Comparison of ENCODE assay signal across 19 cellular contexts in genomic region chr6:36169023-36170007, GRCh38. TPM values are rescaled to one million over a fixed set of nuclear protein-coding genes. Genes with fewer than 3 reads are reported as not detected.
DNase-seq lines count a peak whose midpoint lies in the region; ATAC-seq, FAIRE-seq and TF ChIP-seq lines count a peak whose summit lies in the region.
"Had no signal": no experiment of that assay in that cellular context is flagged by ENCODE, and none has a peak within 500 bp of the region (broad histone marks: within the 10 kb centered on the region; RNA-seq: fewer than 3 reads in every experiment).

No MANE protein-coding gene starts in this region.

- H3K4me1 Mint-ChIP-seq in MCF 10A (ENCODE audit: insufficient read depth, unreplicated experiment): no peaks in the 10 kb centered on the region

- TF ChIP-seq EP300 in GM12878 (IDR thresholded peaks at IDR 0.05; ENCODE audit: borderline replicate concordance in 1 of 2, control insufficient read depth in 1 of 2, low read depth in 2 of 2, low read length in 2 of 2): no peak
- TF ChIP-seq EP300 in sigmoid colon (IDR thresholded peaks at IDR 0.05): no peak

- H3K4me3 ChIP-seq in mammary epithelial cell (replicated peaks in 1 of 3; ENCODE audit: insufficient read depth in 1 of 3, low read depth in 2 of 3, low read length in 3 of 3) (no peak overlapping the region), GM12878 (no peak overlapping the region), PC-9 (no peak overlapping the region), sigmoid colon (no peak overlapping the region), spleen (no peak overlapping the region)
- H3K4me3 ChIP-seq: colonic mucosa, K562, right lobe of liver had no signal

- H3K4me2 ChIP-seq in mammary epithelial cell (ENCODE audit: insufficient read depth, low read depth, low read length) (no peak overlapping the region), GM12878 (ENCODE audit: control insufficient read depth, insufficient read depth) (peak overlapping the region; percentile 82), PC-9 (no peak overlapping the region)

- no peaks in the 10 kb centered on the region for H3K36me3 Mint-ChIP-seq in MCF 10A (ENCODE audit: insufficient read depth, unreplicated experiment)

- 96% methylated on average over 2 of the region's 2 CpGs for WGBS in mammary epithelial cell (ENCODE audit: low coverage, missing lambda C conversion rate)
- 51% methylated on average over 2 of the region's 2 CpGs for WGBS in GM12878 (ENCODE audit: insufficient coverage, insufficient replicate concordance, low lambda C conversion rate, missing lambda C conversion rate)
- WGBS in sigmoid colon, 2 donors: 90 to 94% methylated on average over 2 of the region's 2 CpGs
- 84 to 95% (median 91%) methylated on average over 2 of the region's 2 CpGs for WGBS in spleen, 5 donors

- H3K27ac Mint-ChIP-seq in MCF 10A (ENCODE audit: low read depth, unreplicated experiment): no peak overlapping the region

- no peaks in the 10 kb centered on the region for H3K27me3 Mint-ChIP-seq in MCF 10A (ENCODE audit: insufficient read depth, unreplicated experiment)

- TF ChIP-seq POLR2A in GM12878 (IDR thresholded peaks at IDR 0.05; ENCODE audit: low read depth, low read length) (no peak), sigmoid colon (IDR thresholded peaks at IDR 0.05) (no peak), spleen (IDR thresholded peaks at IDR 0.05) (no peak)

- no peak for FAIRE-seq in GM12878 (lab: Jason Lieb, UNC)
- FAIRE-seq: K562, TTC549 had no signal

- H3K4me1 ChIP-seq in mammary epithelial cell (ENCODE audit: insufficient read depth, low read length) (no peaks in the 10 kb centered on the region), GM12878 (ENCODE audit: control insufficient read depth, insufficient read depth, low read length) (peaks cover 14% of the 10 kb centered on the region), PC-9 (replicated peaks; ENCODE audit: insufficient read depth) (no peaks in the 10 kb centered on the region), sigmoid colon (no peaks in the 10 kb centered on the region), foreskin keratinocyte (no peaks in the 10 kb centered on the region), spleen (peaks cover 0 to 10% (median 0%) of the 10 kb centered on the region in 6 donors)
- H3K4me1 ChIP-seq: colonic mucosa, right lobe of liver had no signal

- H3K79me2 ChIP-seq in mammary epithelial cell (ENCODE audit: insufficient read depth, low read length) (no peaks in the 10 kb centered on the region), GM12878 (ENCODE audit: control insufficient read depth, insufficient read depth, low read length) (no peaks in the 10 kb centered on the region), PC-9 (ENCODE audit: low read depth) (no peaks in the 10 kb centered on the region)

- BruUV-seq in mammary epithelial cell (replicated peaks; lab: Mats Ljungman, UMichigan): no TSS peak
- no TSS peak for BruUV-seq in MCF 10A (replicated peaks; lab: Mats Ljungman, UMichigan)
- BruUV-seq in GM12878 (replicated peaks; lab: Mats Ljungman, UMichigan): no TSS peak
- BruUV-seq in PC-9 (replicated peaks; lab: Mats Ljungman, UMichigan): no TSS peak

- dilution Hi-C loops in mammary epithelial cell (cut with HindIII; ENCODE audit: low sequenced_read_pairs): no loop called here

- DNase-seq in mammary epithelial cell: no peak
- no peak for DNase-seq in MCF 10A (ENCODE audit: unreplicated experiment)
- peak; percentile 17 for DNase-seq in GM12878 (ENCODE audit: low read depth, low spot score)
- no peak for DNase-seq in PC-9
- DNase-seq in sigmoid colon: no peak
- DNase-seq in foreskin keratinocyte: no peak
- no peak for DNase-seq in spleen
- DNase-seq: aorta; colonic mucosa; GOT3; mesenchymal stem cell; NCI-H510A; right lobe of liver; stimulated activated CD4-positive, alpha-beta T cell treated with anti-CD3 and anti-CD28 coated beads, Interleukin-4, amount 100 ng/mL, for 1 hour; trophoblast cell had no signal

- H3K9me3 ChIP-seq in mammary epithelial cell (replicated peaks; ENCODE audit: insufficient read depth, low read length) (no peaks in the 10 kb centered on the region), KOPT-K1 (ENCODE audit: insufficient read depth, low read length, poor library complexity, severe bottlenecking) (no peaks in the 10 kb centered on the region), GM12878 (replicated peaks; ENCODE audit: control insufficient read depth, insufficient read depth, low read length) (no peaks in the 10 kb centered on the region; the same call in 2 of the 3 replicates), PC-9 (ENCODE audit: insufficient read depth, low read depth) (no peaks in the 10 kb centered on the region), sigmoid colon (no peaks in the 10 kb centered on the region), spleen (no peaks in the 10 kb centered on the region)
- H3K9me3 ChIP-seq: colonic mucosa, neutrophil, right lobe of liver had no signal

- H3K9ac ChIP-seq in mammary epithelial cell (ENCODE audit: insufficient read depth, low read length) (no peak overlapping the region), GM12878 (ENCODE audit: control insufficient read depth, insufficient read depth, low read length) (no peak overlapping the region)

- TF ChIP-seq CTCF in mammary epithelial cell (conservative IDR thresholded peaks at IDR 0.05 in 1 of 2, IDR thresholded peaks at IDR 0.05 in 1 of 2; ENCODE audit: extremely low read depth in 1 of 2, insufficient read depth in 1 of 2, low read depth in 1 of 2, low read length in 2 of 2) (no peak), MCF 10A (IDR thresholded peaks at IDR 0.05; ENCODE audit: unreplicated experiment) (no peak), GM12878 (IDR thresholded peaks at IDR 0.05 in 2 of 3, conservative IDR thresholded peaks at IDR 0.05 in 1 of 3; ENCODE audit: control insufficient read depth in 2 of 3, extremely low read depth in 1 of 3, insufficient read depth in 1 of 3, low read depth in 3 of 3, low read length in 3 of 3) (0 out of 6 replicates have a peak, but pooled peaks of 1 of the 3 experiments have one; percentile 4), PC-9 (conservative IDR thresholded peaks at IDR 0.05) (no peak), sigmoid colon (IDR thresholded peaks at IDR 0.05) (no peak), foreskin keratinocyte (conservative IDR thresholded peaks at IDR 0.05) (no peak), spleen (IDR thresholded peaks at IDR 0.05 in 8 of 11, conservative IDR thresholded peaks at IDR 0.05 in 3 of 11) (no peak)

- POLR2A ChIA-PET in MCF 10A (lab: Yijun Ruan, JAX) (interaction anchor here (1.6 kb wide), 1 partner anchor 14 kb away, joined by 3 read pairs; no protein-coding TSS in a partner anchor), GM12878 (lab: Charles Lee) (no interaction called here), PC-9 (lab: Charles Lee; ENCODE audit: unreplicated experiment) (no interaction called here)

- CTCF ChIA-PET in mammary epithelial cell (lab: Charles Lee; ENCODE audit: low non-redundant PET): no interaction called here
- CTCF ChIA-PET in MCF 10A (lab: Yijun Ruan, JAX): no interaction called here
- CTCF ChIA-PET in GM12878 (lab: Yijun Ruan, JAX): no interaction called here
- CTCF ChIA-PET in PC-9 (lab: Charles Lee): no interaction called here

- H3F3A ChIP-seq in PC-9 (ENCODE audit: insufficient read depth, low read depth): no peaks in the 10 kb centered on the region; the same call in 1 of the 2 replicates

- ATAC-seq in GM12878: peak; percentile 88
- no peak for ATAC-seq in foreskin keratinocyte
- ATAC-seq: K562, right lobe of liver had no signal

- H3K27me3 ChIP-seq in mammary epithelial cell (ENCODE audit: insufficient read depth, low read length) (no peaks in the 10 kb centered on the region), GM12878 (replicated peaks in 1 of 2; ENCODE audit: control insufficient read depth in 2 of 2, insufficient read depth in 2 of 2, low read length in 1 of 2) (no peaks in the 10 kb centered on the region), PC-9 (ENCODE audit: insufficient read depth, low read depth) (no peaks in the 10 kb centered on the region), sigmoid colon (no peaks in the 10 kb centered on the region), foreskin keratinocyte (peaks cover 3% of the 10 kb centered on the region), spleen (replicated peaks in 1 of 7) (no peaks in the 10 kb centered on the region)
- H3K27me3 ChIP-seq: colonic mucosa, neutrophil, right lobe of liver had no signal

- H3K36me3 ChIP-seq in mammary epithelial cell (ENCODE audit: insufficient read depth, low read length) (no peaks in the 10 kb centered on the region), KOPT-K1 (ENCODE audit: insufficient read depth, low read length) (no peaks in the 10 kb centered on the region), GM12878 (ENCODE audit: control insufficient read depth in 2 of 2, insufficient read depth in 2 of 2, low read length in 1 of 2) (no peaks in the 10 kb centered on the region), PC-9 (ENCODE audit: low read depth) (no peaks in the 10 kb centered on the region), sigmoid colon (no peaks in the 10 kb centered on the region), spleen (no peaks in the 10 kb centered on the region)
- H3K36me3 ChIP-seq: colonic mucosa, neutrophil, right lobe of liver had no signal

- H3K27ac ChIP-seq in mammary epithelial cell (ENCODE audit: insufficient read depth, low read depth, low read length) (no peak overlapping the region), KOPT-K1 (ENCODE audit: low read depth, low read length, poor library complexity, severe bottlenecking) (peak overlapping the region; percentile 33), GM12878 (ENCODE audit: control insufficient read depth, insufficient read depth) (peak overlapping the region; percentile 58), PC-9 (no peak overlapping the region), sigmoid colon (no peak overlapping the region), foreskin keratinocyte (no peak overlapping the region), spleen (peak overlapping the region in 3 of 8 donors; percentile 4 to 26 (median 14))
- H3K27ac ChIP-seq: colonic mucosa, neutrophil, right lobe of liver had no signal

- RAD21 ChIA-PET in GM12878 (lab: Charles Lee; ENCODE audit: unreplicated experiment): interaction anchor here (1.0 to 1.6 kb wide), 2 partner anchors 26 to 186 kb away, joined by 3 to 4 read pairs; no protein-coding TSS in a partner anchor

- no peaks in the 10 kb centered on the region for H3K9me2 ChIP-seq in PC-9 (ENCODE audit: insufficient read depth)

- no peak for TF ChIP-seq RAD21 in GM12878 (IDR thresholded peaks at IDR 0.05; ENCODE audit: insufficient read depth, low read depth, low read length)

- SMC1A ChIA-PET in GM12878 (lab: Charles Lee; ENCODE audit: uncharacterized antibody, unreplicated experiment): no interaction called here

- no peak overlapping the region for H3K4me3 Mint-ChIP-seq in MCF 10A (ENCODE audit: unreplicated experiment)

- no peaks in the 10 kb centered on the region for H4K20me1 ChIP-seq in mammary epithelial cell (ENCODE audit: insufficient read depth, low read length)
- no peaks in the 10 kb centered on the region for H4K20me1 ChIP-seq in GM12878 (ENCODE audit: control insufficient read depth, insufficient read depth)
- H4K20me1 ChIP-seq in PC-9 (ENCODE audit: insufficient read depth): no peaks in the 10 kb centered on the region

- H3K9me3 Mint-ChIP-seq in MCF 10A (ENCODE audit: unreplicated experiment): no peaks in the 10 kb centered on the region

- in situ Hi-C loops in mammary epithelial cell (cut with MboI; ENCODE audit: low sequenced_read_pairs in 2 of 2) (no loop called here), GM12878 (cut with MboI) (no loop called here)

- intact Hi-C loops in mammary epithelial cell (cut with micrococcal nuclease): no loop called here
- intact Hi-C loops in MCF 10A (cut with micrococcal nuclease): no loop called here
- intact Hi-C loops in GM12878 (cut with micrococcal nuclease; ENCODE audit: unreplicated experiment): no loop called here
- intact Hi-C loops in PC-9 (cut with micrococcal nuclease; ENCODE audit: unreplicated experiment): no loop called here
- intact Hi-C loops in sigmoid colon (cut with DNase I): no loop called here
- intact Hi-C loops in spleen (cut with DNase I; ENCODE audit: low total_unique reads): no loop called here

- peak overlapping the region; percentile 6 for H2AFZ ChIP-seq in mammary epithelial cell (ENCODE audit: low read depth, low read length)
- peak overlapping the region; percentile 78 for H2AFZ ChIP-seq in GM12878 (ENCODE audit: control insufficient read depth, low read depth, low read length)
- H2AFZ ChIP-seq in PC-9: no peak overlapping the region; the same call in 1 of the 2 replicates

RNA-seq across cellular contexts. Expression of gene BRPF3, which starts 27.2 kb away (rescaled TPM):
- total RNA-seq in mammary epithelial cell (10 to 100 TPM; 10.8 to 16.2 TPM), MCF 10A (2022) (19.4 and 21.1 TPM in 2 replicates), GM12878 (2014; rRNA removed) (6.4 and 6.7 TPM in 2 replicates), GM12878 (2014; rRNA removed; fragmentation: Illumina TruSeq; extraction: Trizol) (6.3 and 7.2 TPM in 2 replicates), GM12878 (2021) (12.8 and 14.3 TPM in 2 replicates), PC-9 (2021) (27.3 and 32.3 TPM in 2 replicates), sigmoid colon (10 to 100 TPM; 11.2 to 35.3 (median 23.6) TPM), foreskin keratinocyte (6.9 and 7.3 TPM in 2 replicates), spleen (10 to 100 TPM; 30.8 to 42.7 (median 33.0) TPM)
- polyA plus RNA-seq in mammary epithelial cell (6.2 TPM), GM12878 (2011; rRNA removed) (5.1 and 6.7 TPM in 2 replicates), GM12878 (2014; fragmentation: Illumina TruSeq; extraction: Trizol) (11.0 and 16.1 TPM in 2 replicates), GM12878 (2014; fragmentation: Nextera tagmentation; extraction: Ambion mirVana) (1 to 10 TPM; 2.3 to 2.8 TPM), GM12878 (2014; rRNA removed) (10.5 and 14.8 TPM in 2 replicates), GM12878 (2016; fragmentation: Nextera tagmentation; extraction: Ambion mirVana) (1 to 10 TPM; 3.9 to 6.0 TPM), sigmoid colon (10 to 100 TPM; 24.9 to 41.8 (median 36.6) TPM), foreskin keratinocyte (4.1 and 4.2 TPM in 2 replicates), spleen (1 to 10 TPM; 2.4 to 7.5 (median 3.2) TPM)
- polyA minus RNA-seq in mammary epithelial cell: 17.8 TPM
- total RNA-seq in GM12878 (2013; cell fraction: nucleolus; rRNA removed): 29.0 and 29.2 TPM in 2 replicates
- polyA plus RNA-seq in GM12878 (2011; ENCODE audit: low read depth): 4.3 TPM
- 6.0 and 7.6 TPM in 2 replicates for polyA plus RNA-seq in GM12878 (2011; cell fraction: cytosol; rRNA removed)
- polyA plus RNA-seq in GM12878 (2011; cell fraction: nucleus; rRNA removed): 12.8 and 16.3 TPM in 2 replicates
- 6.0 and 8.6 TPM in 2 replicates for polyA plus RNA-seq in GM12878 (2012)
- polyA minus RNA-seq in GM12878 (2011; rRNA and poly(A)+ RNA removed): 8.3 and 10.2 TPM in 2 replicates
- polyA minus RNA-seq in GM12878 (2011; cell fraction: cytosol; rRNA and poly(A)+ RNA removed): 2.7 and 5.4 TPM in 2 replicates
- polyA minus RNA-seq in GM12878 (2011; cell fraction: nucleus; rRNA and poly(A)+ RNA removed): 15.0 and 21.1 TPM in 2 replicates

RNA-seq across cellular contexts. Expression of gene MAPK13, which starts 39.0 kb away (rescaled TPM):
- total RNA-seq in mammary epithelial cell (10 to 100 TPM; 11.8 to 11.9 TPM), MCF 10A (2022) (5.5 and 6.8 TPM in 2 replicates), GM12878 (2014; rRNA removed) (38.9 and 40.2 TPM in 2 replicates), GM12878 (2014; rRNA removed; fragmentation: Illumina TruSeq; extraction: Trizol) (18.4 and 19.5 TPM in 2 replicates), GM12878 (2021) (48.0 and 52.5 TPM in 2 replicates), PC-9 (2021) (141 and 146 TPM in 2 replicates), sigmoid colon (1 to 10 TPM; 1.8 to 3.6 (median 2.8) TPM), foreskin keratinocyte (34.0 and 36.5 TPM in 2 replicates), spleen (10 to 100 TPM; 13.5 to 30.0 (median 21.2) TPM)
- polyA plus RNA-seq in mammary epithelial cell (23.6 TPM), GM12878 (2011; rRNA removed) (7.5 and 8.5 TPM in 2 replicates), GM12878 (2014; fragmentation: Illumina TruSeq; extraction: Trizol) (17.2 and 34.9 TPM in 2 replicates), GM12878 (2014; fragmentation: Nextera tagmentation; extraction: Ambion mirVana) (1 to 10 TPM; 1.8 to 3.2 TPM), GM12878 (2014; rRNA removed) (46.3 and 48.8 TPM in 2 replicates), GM12878 (2016; fragmentation: Nextera tagmentation; extraction: Ambion mirVana) (10 to 100 TPM; 46.6 TPM), sigmoid colon (100 to 1,000 TPM; 110 to 159 (median 151) TPM), foreskin keratinocyte (47.3 and 63.7 TPM in 2 replicates), spleen (10 to 100 TPM in 2 of 3 donors, 1 to 10 TPM in 1; 6.2 to 12.4 (median 11.9) TPM)
- polyA minus RNA-seq in mammary epithelial cell: 37.9 TPM
- 24.2 and 24.6 TPM in 2 replicates for total RNA-seq in GM12878 (2013; cell fraction: nucleolus; rRNA removed)
- polyA plus RNA-seq in GM12878 (2011; ENCODE audit: low read depth): 5.4 TPM
- polyA plus RNA-seq in GM12878 (2011; cell fraction: cytosol; rRNA removed): 10.7 and 10.8 TPM in 2 replicates
- 24.6 and 25.9 TPM in 2 replicates for polyA plus RNA-seq in GM12878 (2011; cell fraction: nucleus; rRNA removed)
- 8.6 and 11.0 TPM in 2 replicates for polyA plus RNA-seq in GM12878 (2012)
- polyA minus RNA-seq in GM12878 (2011; rRNA and poly(A)+ RNA removed): 8.0 and 11.8 TPM in 2 replicates
- 1.2 and 1.6 TPM in 2 replicates for polyA minus RNA-seq in GM12878 (2011; cell fraction: cytosol; rRNA and poly(A)+ RNA removed)
- 6.0 and 7.0 TPM in 2 replicates for polyA minus RNA-seq in GM12878 (2011; cell fraction: nucleus; rRNA and poly(A)+ RNA removed)

Comparison
In these comparisons a context has a peak if more than half of its experiments do, and no peak if none do; other contexts are left out.
1. H3K27ac ChIP-seq: peak in KOPT-K1 (single experiment) and GM12878 (single experiment); none in mammary epithelial cell (single experiment), PC-9 (single experiment), sigmoid colon (0 of 4) and foreskin keratinocyte (single experiment).